2 cellular contexts compared by ENCODE assay signal in genomic region chr7:76377186-76377918, GRCh38.
TF ChIP-seq lines count a peak whose summit lies in the region.

No MANE protein-coding gene starts in this region.

TF ChIP-seq in SK-N-SH, 30 proteins besides CTCF, POLR2A, EP300 and RAD21 (continued from another document):
- TF ChIP-seq REST (IDR thresholded peaks at IDR 0.05; ENCODE audit: low read depth, low read length), result no peak
- TF ChIP-seq, protein P1, sequence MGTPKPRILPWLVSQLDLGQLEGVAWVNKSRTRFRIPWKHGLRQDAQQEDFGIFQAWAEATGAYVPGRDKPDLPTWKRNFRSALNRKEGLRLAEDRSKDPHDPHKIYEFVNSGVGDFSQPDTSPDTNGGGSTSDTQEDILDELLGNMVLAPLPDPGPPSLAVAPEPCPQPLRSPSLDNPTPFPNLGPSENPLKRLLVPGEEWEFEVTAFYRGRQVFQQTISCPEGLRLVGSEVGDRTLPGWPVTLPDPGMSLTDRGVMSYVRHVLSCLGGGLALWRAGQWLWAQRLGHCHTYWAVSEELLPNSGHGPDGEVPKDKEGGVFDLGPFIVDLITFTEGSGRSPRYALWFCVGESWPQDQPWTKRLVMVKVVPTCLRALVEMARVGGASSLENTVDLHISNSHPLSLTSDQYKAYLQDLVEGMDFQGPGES (IDR thresholded peaks at IDR 0.05; ENCODE audit: low read depth, low read length), result no peak
- TF ChIP-seq GATA2 (CRISPR knock-in tag; IDR thresholded peaks at IDR 0.05), result no peak
- TF ChIP-seq ELF1 (IDR thresholded peaks at IDR 0.05), result no peak

TF ChIP-seq in SK-N-SH treated with all-trans-retinoic acid at 6 μM for 48 hours, 23 proteins besides CTCF, POLR2A, EP300 and RAD21 (continued from another document):
- TF ChIP-seq RARB (CRISPR knock-in tag; IDR thresholded peaks at IDR 0.05) (no peak), ZFP3 (CRISPR knock-in tag; IDR thresholded peaks at IDR 0.05) (no peak), TSHZ2 (CRISPR knock-in tag; IDR thresholded peaks at IDR 0.05) (no peak), BACH2 (CRISPR knock-in tag; IDR thresholded peaks at IDR 0.05; ENCODE audit: borderline replicate concordance) (no peak), CSDC2 (CRISPR knock-in tag; IDR thresholded peaks at IDR 0.05) (no peak), ZNF8 (CRISPR knock-in tag; IDR thresholded peaks at IDR 0.05) (no peak), ESRRG (CRISPR knock-in tag; IDR thresholded peaks at IDR 0.05) (no peak)
TF ChIP-seq in SK-N-SH treated with all-trans-retinoic acid at 6 μM for 48 hours: peak in this region for 0.
